In the genomic region with DNA sequence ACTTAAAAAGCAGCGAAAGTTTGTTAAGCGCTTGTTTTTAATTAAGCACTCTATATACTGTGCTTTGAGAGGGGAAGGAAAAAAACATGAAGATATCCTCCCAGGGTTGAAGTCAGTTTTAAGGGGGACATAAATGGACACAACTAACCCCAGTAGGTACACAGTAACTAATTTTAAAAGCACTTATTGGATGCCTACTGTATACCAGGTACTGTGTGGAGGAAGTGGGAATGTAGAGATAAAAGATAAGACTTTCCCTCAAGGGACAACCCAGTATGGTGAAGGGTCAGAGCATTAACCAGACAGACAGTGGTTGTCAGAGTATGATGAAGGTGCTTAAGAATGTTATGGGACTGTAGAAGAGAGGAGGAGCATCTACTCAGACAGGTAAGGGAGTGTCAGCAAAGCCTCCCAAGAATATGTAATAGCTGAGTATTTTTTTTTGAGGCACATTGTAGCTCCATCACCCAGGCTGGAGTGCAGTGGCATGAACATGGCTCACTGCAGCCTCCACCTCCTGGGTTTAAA, we compare ENCODE assay signal across 8 cellular contexts. TPM values are rescaled to one million over a fixed set of nuclear protein-coding genes. Genes with fewer than 3 reads are reported as not detected.
DNase-seq lines count a peak whose midpoint lies in the region; ATAC-seq, FAIRE-seq and TF ChIP-seq lines count a peak whose summit lies in the region.

No MANE protein-coding gene starts in this region.

- H3K27me3 ChIP-seq in body of pancreas = no peaks in the 10 kb centered on the region
- no peaks in the 10 kb centered on the region for H3K27me3 ChIP-seq in lower lobe of right lung (ENCODE audit: low read depth)
- no peaks in the 10 kb centered on the region for H3K27me3 ChIP-seq in small intestine (ENCODE audit: control insufficient read depth in 2 of 2, insufficient read depth in 2 of 2, low read length in 2 of 2)

- no peaks in the 10 kb centered on the region for H3K9me3 ChIP-seq in body of pancreas
- H3K9me3 ChIP-seq in lower lobe of right lung = no peaks in the 10 kb centered on the region
- no peaks in the 10 kb centered on the region for H3K9me3 ChIP-seq in small intestine (ENCODE audit: control insufficient read depth, low read depth)

- no peaks in the 10 kb centered on the region for H3K27me3 Mint-ChIP-seq in activated naive CD4-positive, alpha-beta T cell treated with anti-CD3 and anti-CD28 coated beads, Interleukin-2, amount 50 U/mL, for 24 hours
- H3K27me3 Mint-ChIP-seq in type B pancreatic cell = peaks cover 4% of the 10 kb centered on the region

- peak overlapping the region; percentile 99 for H3K27ac Mint-ChIP-seq in activated naive CD4-positive, alpha-beta T cell treated with anti-CD3 and anti-CD28 coated beads, Interleukin-2, amount 50 U/mL, for 24 hours
- H3K27ac Mint-ChIP-seq in type B pancreatic cell = peak overlapping the region; percentile 98

- no peaks in the 10 kb centered on the region for H3K9me3 Mint-ChIP-seq in activated naive CD4-positive, alpha-beta T cell treated with anti-CD3 and anti-CD28 coated beads, Interleukin-2, amount 50 U/mL, for 24 hours
- H3K9me3 Mint-ChIP-seq in type B pancreatic cell = no peaks in the 10 kb centered on the region

- peaks cover 81% of the 10 kb centered on the region for H3K4me1 Mint-ChIP-seq in activated naive CD4-positive, alpha-beta T cell treated with anti-CD3 and anti-CD28 coated beads, Interleukin-2, amount 50 U/mL, for 24 hours
- H3K4me1 Mint-ChIP-seq in type B pancreatic cell (ENCODE audit: unreplicated experiment) = peaks cover 29% of the 10 kb centered on the region

- H3K4me3 Mint-ChIP-seq in activated naive CD4-positive, alpha-beta T cell treated with anti-CD3 and anti-CD28 coated beads, Interleukin-2, amount 50 U/mL, for 24 hours = peak overlapping the region; percentile 99
- H3K4me3 Mint-ChIP-seq in type B pancreatic cell = peak overlapping the region; percentile 97

- peak overlapping the region in 3 of 4 donors; percentile 70 to 94 (median 88) for H3K27ac ChIP-seq in body of pancreas
- H3K27ac ChIP-seq in lower lobe of right lung = peak overlapping the region; percentile 90
- no peak overlapping the region for H3K27ac ChIP-seq in small intestine (ENCODE audit: low read depth in 1 of 2, low read length in 1 of 2)

- WGBS in body of pancreas, 2 donors = 4 to 8% methylated on average over 2 of the region's 2 CpGs
- 2 to 8% (median 4%) methylated on average over 2 of the region's 2 CpGs for WGBS in small intestine, 3 donors

- peaks cover 15% of the 10 kb centered on the region for H3K36me3 Mint-ChIP-seq in activated naive CD4-positive, alpha-beta T cell treated with anti-CD3 and anti-CD28 coated beads, Interleukin-2, amount 50 U/mL, for 24 hours
- peaks cover 8% of the 10 kb centered on the region for H3K36me3 Mint-ChIP-seq in type B pancreatic cell

- DNase-seq in activated naive CD4-positive, alpha-beta T cell treated with Interleukin-2 at 50 U/mL for 16 hours = no peak
- DNase-seq in body of pancreas (no peak), lower lobe of right lung (no peak), type B pancreatic cell (ENCODE audit: extremely low spot score, unreplicated experiment) (no peak), left lobe of liver (ENCODE audit: low spot score) (no peak), small intestine (no peak), OCI-M1 (lab: John Stamatoyannopoulos, UW) (no peak)

- TF ChIP-seq CTCF in body of pancreas (IDR thresholded peaks at IDR 0.05) (no peak), lower lobe of right lung (IDR thresholded peaks at IDR 0.05) (no peak), type B pancreatic cell (conservative IDR thresholded peaks at IDR 0.05) (no peak)

- H3K4me3 ChIP-seq in body of pancreas = peak overlapping the region in 1 of 2 donors; percentile 62
- peak overlapping the region; percentile 95 for H3K4me3 ChIP-seq in lower lobe of right lung
- peak overlapping the region in 1 of 2 donors; percentile 83 for H3K4me3 ChIP-seq in small intestine (ENCODE audit: low read depth in 1 of 2, low read length in 2 of 2)

- TF ChIP-seq POLR2A in body of pancreas (IDR thresholded peaks at IDR 0.05) = no peak

- FAIRE-seq in small intestine (lab: Jason Lieb, UNC) = no peak

- H3K36me3 ChIP-seq in body of pancreas (replicated peaks in 1 of 2; ENCODE audit: insufficient read depth in 1 of 2, low read depth in 2 of 2) (no peaks in the 10 kb centered on the region), lower lobe of right lung (peaks cover 10% of the 10 kb centered on the region), small intestine (ENCODE audit: control insufficient read depth in 2 of 2, insufficient read depth in 2 of 2, low read length in 2 of 2) (peaks cover under 1 to 4% of the 10 kb centered on the region in 2 donors)

- ATAC-seq in body of pancreas (no peak), lower lobe of right lung (no peak), left lobe of liver (no peak)

- H3K4me1 ChIP-seq in body of pancreas (peaks cover 41% of the 10 kb centered on the region), lower lobe of right lung (peaks cover 41% of the 10 kb centered on the region), small intestine (ENCODE audit: control insufficient read depth in 2 of 2, insufficient read depth in 1 of 2, low read depth in 1 of 2, low read length in 1 of 2) (peaks cover 10 to 18% of the 10 kb centered on the region in 2 donors)

- intact Hi-C loops in body of pancreas (cut with DNase I) (no loop called here), lower lobe of right lung (cut with DNase I) (no loop called here)

RNA-seq across cellular contexts. Expression of a gene that starts 0.9 kb away (rescaled TPM):
- 10 to 100 TPM; 27.0 to 37.6 TPM for total RNA-seq in body of pancreas
- 40.0 TPM for total RNA-seq in lower lobe of right lung
- total RNA-seq in type B pancreatic cell (ENCODE audit: low replicate concordance) = 64.2 and 69.2 TPM in 2 replicates
- total RNA-seq in left lobe of liver = 24.4 TPM
- 10 to 100 TPM; 30.0 to 40.6 (median 37.0) TPM for polyA plus RNA-seq in small intestine

RNA-seq across cellular contexts. Expression of a gene that starts 15.0 kb away (rescaled TPM):
- total RNA-seq in body of pancreas = 10 to 100 TPM in 1 of 2 donors, 1 to 10 TPM in 1; 6.9 to 10.4 TPM
- total RNA-seq in lower lobe of right lung = 7.5 TPM
- 10.7 and 32.5 TPM in 2 replicates for total RNA-seq in type B pancreatic cell (ENCODE audit: low replicate concordance)
- total RNA-seq in left lobe of liver = 2.3 TPM
- polyA plus RNA-seq in small intestine = 1 to 10 TPM; 3.6 to 6.1 (median 4.1) TPM

RNA-seq across cellular contexts. Expression of a gene that starts 15.9 kb away (rescaled TPM):
- total RNA-seq in body of pancreas (10 to 100 TPM; 18.7 to 24.7 TPM), lower lobe of right lung (54.9 TPM), type B pancreatic cell (ENCODE audit: low replicate concordance) (59.3 and 67.1 TPM in 2 replicates), left lobe of liver (24.0 TPM)
- 10 to 100 TPM; 25.9 to 46.7 (median 39.4) TPM for polyA plus RNA-seq in small intestine

RNA-seq across cellular contexts. Expression of a gene that starts 44.9 kb away (rescaled TPM):
- total RNA-seq in body of pancreas (10 to 100 TPM; 36.1 to 48.1 TPM), lower lobe of right lung (68.8 TPM), type B pancreatic cell (ENCODE audit: low replicate concordance) (84.3 and 116 TPM in 2 replicates), left lobe of liver (49.8 TPM)
- 10 to 100 TPM; 21.3 to 35.1 (median 30.0) TPM for polyA plus RNA-seq in small intestine

RNA-seq across cellular contexts. Expression of a gene that starts 45.5 kb away (rescaled TPM):
- total RNA-seq in body of pancreas (10 to 100 TPM; 26.4 to 35.5 TPM), lower lobe of right lung (55.0 TPM), type B pancreatic cell (ENCODE audit: low replicate concordance) (39.8 and 45.3 TPM in 2 replicates), left lobe of liver (53.3 TPM)
- 10 to 100 TPM; 89.4 to 93.0 (median 91.2) TPM for polyA plus RNA-seq in small intestine

Comparison
In these comparisons a context has a peak if more than half of its experiments do, and no peak if none do; other contexts are left out.
1. H3K27ac ChIP-seq: peak in body of pancreas (3 of 4) and lower lobe of right lung (single experiment); none in small intestine (0 of 2).